Comparison of ENCODE assay signal across 20 cellular contexts in genomic region chr6:152122434-152122833, GRCh38.
DNase-seq lines count a peak whose midpoint lies in the region; ATAC-seq and TF ChIP-seq lines count a peak whose summit lies in the region.
"Had no signal": no experiment of that assay in that cellular context is flagged by ENCODE, and none has a peak within 500 bp of the region (broad histone marks: within the 10 kb centered on the region; RNA-seq: fewer than 3 reads in every experiment).

No MANE protein-coding gene starts in this region.

- H3K4me3 ChIP-seq in left ventricle myocardium inferior: no peak overlapping the region
- H3K4me3 ChIP-seq in naive thymus-derived CD4-positive, alpha-beta T cell (ENCODE audit: low read length): no peak overlapping the region
- H3K4me3 ChIP-seq in skeletal muscle tissue (ENCODE audit: low read length in 3 of 3): no peak overlapping the region
- no peak overlapping the region for H3K4me3 ChIP-seq in prostate gland
- H3K4me3 ChIP-seq: BLaER1 treated with 17β-estradiol and CSF1 and Interleukin-3, amounts not matched to agents 10 nM and 100 nM; GM12878 had no signal

- TF ChIP-seq POLR2A in prostate gland (IDR thresholded peaks at IDR 0.05): no peak

- no peaks in the 10 kb centered on the region for H3K9me3 ChIP-seq in left ventricle myocardium inferior (replicated peaks)
- H3K9me3 ChIP-seq in naive thymus-derived CD4-positive, alpha-beta T cell (ENCODE audit: control insufficient read depth in 2 of 3, low read length in 3 of 3): no peaks in the 10 kb centered on the region
- H3K9me3 ChIP-seq in skeletal muscle tissue (ENCODE audit: control insufficient read depth in 3 of 3, low read length in 3 of 3): no peaks in the 10 kb centered on the region
- no peaks in the 10 kb centered on the region for H3K9me3 ChIP-seq in prostate gland
- H3K9me3 ChIP-seq: BLaER1 treated with 17β-estradiol and CSF1 and Interleukin-3, amounts not matched to agents 10 nM and 100 nM had no signal

- intact Hi-C loops in left ventricle myocardium inferior (cut with micrococcal nuclease) (loop anchor here (5.0 to 10.0 kb wide), 2 partner anchors 355 to 428 kb away; no protein-coding TSS in a partner anchor), Right ventricle myocardium inferior (cut with DNase I) (loop anchor here (10.0 kb wide), 1 partner anchor 448 kb away; no protein-coding TSS in a partner anchor), prostate gland (cut with DNase I) (loop anchor here (5.0 kb wide), 1 partner anchor 680 kb away; no protein-coding TSS in a partner anchor)
- intact Hi-C loops in naive thymus-derived CD4-positive, alpha-beta T cell (cut with micrococcal nuclease): loop anchor here in 1 of 2 donors (10.0 kb wide), 1 partner anchor 678 kb away; no protein-coding TSS in a partner anchor

- H3K4me3 Mint-ChIP-seq in naive thymus-derived CD4-positive, alpha-beta T cell: no peak overlapping the region
- H3K4me3 Mint-ChIP-seq in effector memory CD8-positive, alpha-beta T cell: no peak overlapping the region
- H3K4me3 Mint-ChIP-seq: CD8-positive, alpha-beta memory T cell; HFFc6 had no signal

- 94% methylated on average over 12 of the region's 12 CpGs for WGBS in prostate gland

- H3K27ac ChIP-seq in left ventricle myocardium inferior (replicated peaks) (peak overlapping the region; percentile 36), skeletal muscle tissue (ENCODE audit: low read depth, low read length) (peak overlapping the region; percentile 20), prostate gland (no peak overlapping the region)
- no peak overlapping the region for H3K27ac ChIP-seq in naive thymus-derived CD4-positive, alpha-beta T cell (ENCODE audit: low read depth, low read length)
- H3K27ac ChIP-seq: BLaER1 treated with 17β-estradiol and CSF1 and Interleukin-3, amounts not matched to agents 10 nM and 100 nM had no signal

- POLR2A ChIA-PET in naive thymus-derived CD4-positive, alpha-beta T cell (lab: Charles Lee): no interaction called here

- no peaks in the 10 kb centered on the region for H3K27me3 Mint-ChIP-seq in naive thymus-derived CD4-positive, alpha-beta T cell
- no peaks in the 10 kb centered on the region for H3K27me3 Mint-ChIP-seq in effector memory CD8-positive, alpha-beta T cell

- peaks cover 0 to 8% (median 1%) of the 10 kb centered on the region in 11 donors for H3K9me3 Mint-ChIP-seq in naive thymus-derived CD4-positive, alpha-beta T cell
- peaks cover 0 to 1% of the 10 kb centered on the region in 2 donors for H3K9me3 Mint-ChIP-seq in effector memory CD8-positive, alpha-beta T cell
- H3K9me3 Mint-ChIP-seq: HFFc6 had no signal

- H3K36me3 Mint-ChIP-seq in naive thymus-derived CD4-positive, alpha-beta T cell: peaks cover 27 to 57% (median 50%) of the 10 kb centered on the region in 5 donors
- peaks cover 53% of the 10 kb centered on the region for H3K36me3 Mint-ChIP-seq in effector memory CD8-positive, alpha-beta T cell (ENCODE audit: insufficient read depth)

- no peak for DNase-seq in left ventricle myocardium inferior
- no peak for DNase-seq in Right ventricle myocardium inferior (ENCODE audit: missing footprints)
- DNase-seq in naive thymus-derived CD4-positive, alpha-beta T cell: no peak
- DNase-seq in prostate gland (ENCODE audit: low spot score): no peak
- no peak for DNase-seq in effector memory CD8-positive, alpha-beta T cell
- no peak for DNase-seq in islet precursor cell
- DNase-seq: 8988T; CD8-positive, alpha-beta memory T cell; COR-L47; DMS 273 treated with DMSO at 0.1 percent for 48 hours; DMS53; DND-41; EL; GOT3; H7; HFFc6 had no signal

- ATAC-seq in Right ventricle myocardium inferior: no peak
- no peak for ATAC-seq in naive thymus-derived CD4-positive, alpha-beta T cell
- ATAC-seq in effector memory CD8-positive, alpha-beta T cell (replicated peaks): no peak
- ATAC-seq: GM12878, HCT116 had no signal

- H3K9ac ChIP-seq in skeletal muscle tissue (ENCODE audit: low read depth in 1 of 3, low read length in 3 of 3): no peak overlapping the region
- H3K9ac ChIP-seq: BLaER1 treated with 17β-estradiol and CSF1 and Interleukin-3, amounts not matched to agents 10 nM and 100 nM had no signal

- H3K4me1 ChIP-seq in left ventricle myocardium inferior (peaks cover 44% of the 10 kb centered on the region), skeletal muscle tissue (ENCODE audit: control insufficient read depth in 3 of 3, insufficient read depth in 3 of 3, low read length in 3 of 3) (peaks cover 10 to 34% (median 18%) of the 10 kb centered on the region in 3 donors), prostate gland (replicated peaks) (no peaks in the 10 kb centered on the region)
- H3K4me1 ChIP-seq in naive thymus-derived CD4-positive, alpha-beta T cell (ENCODE audit: control insufficient read depth in 2 of 2, insufficient read depth in 2 of 2, low read length in 2 of 2): no peaks in the 10 kb centered on the region
- H3K4me1 ChIP-seq: BLaER1 treated with 17β-estradiol and CSF1 and Interleukin-3, amounts not matched to agents 10 nM and 100 nM had no signal

- no peak for TF ChIP-seq CTCF in left ventricle myocardium inferior (IDR thresholded peaks at IDR 0.05; ENCODE audit: borderline replicate concordance)
- no peak for TF ChIP-seq CTCF in prostate gland (IDR thresholded peaks at IDR 0.05)

- H3K4me1 Mint-ChIP-seq in naive thymus-derived CD4-positive, alpha-beta T cell: peaks cover 0 to 9% (median 0%) of the 10 kb centered on the region in 7 donors
- H3K4me1 Mint-ChIP-seq in effector memory CD8-positive, alpha-beta T cell (ENCODE audit: low read depth in 2 of 2): peaks cover 0 to 12% of the 10 kb centered on the region in 2 donors

- H3K27ac Mint-ChIP-seq in naive thymus-derived CD4-positive, alpha-beta T cell: peak overlapping the region in 7 of 9 donors; percentile 21 to 86 (median 58)
- peak overlapping the region in 1 of 2 donors; percentile 84 for H3K27ac Mint-ChIP-seq in effector memory CD8-positive, alpha-beta T cell
- H3K27ac Mint-ChIP-seq: HFFc6 had no signal

- H3K27me3 ChIP-seq in left ventricle myocardium inferior (ENCODE audit: low read depth) (no peaks in the 10 kb centered on the region), skeletal muscle tissue (ENCODE audit: control insufficient read depth in 3 of 3, insufficient read depth in 3 of 3, low read length in 3 of 3) (no peaks in the 10 kb centered on the region), prostate gland (replicated peaks; ENCODE audit: insufficient read depth) (no peaks in the 10 kb centered on the region)
- H3K27me3 ChIP-seq in naive thymus-derived CD4-positive, alpha-beta T cell (ENCODE audit: control insufficient read depth in 2 of 2, insufficient read depth in 2 of 2, low read length in 2 of 2): no peaks in the 10 kb centered on the region
- H3K27me3 ChIP-seq: BLaER1 treated with 17β-estradiol and CSF1 and Interleukin-3, amounts not matched to agents 10 nM and 100 nM had no signal

- CTCF ChIA-PET in naive thymus-derived CD4-positive, alpha-beta T cell (lab: Charles Lee): no interaction called here

- H3K36me3 ChIP-seq in left ventricle myocardium inferior (peaks cover 51% of the 10 kb centered on the region), skeletal muscle tissue (ENCODE audit: control insufficient read depth in 3 of 3, insufficient read depth in 3 of 3, low read length in 3 of 3) (peaks cover 21 to 42% (median 42%) of the 10 kb centered on the region in 3 donors), prostate gland (no peaks in the 10 kb centered on the region)
- peaks cover 13 to 73% (median 52%) of the 10 kb centered on the region in 3 experiments for H3K36me3 ChIP-seq in naive thymus-derived CD4-positive, alpha-beta T cell (ENCODE audit: control insufficient read depth in 2 of 3, insufficient read depth in 3 of 3, low read length in 3 of 3)

Comparison
In these comparisons a context has a peak if more than half of its experiments do, and no peak if none do; other contexts are left out.
1. H3K27ac ChIP-seq: peak in left ventricle myocardium inferior (single experiment) and skeletal muscle tissue (single experiment); none in naive thymus-derived CD4-positive, alpha-beta T cell (single experiment) and prostate gland (0 of 2).